ENCODE assay signal across 8 cellular contexts in the genomic region with DNA sequence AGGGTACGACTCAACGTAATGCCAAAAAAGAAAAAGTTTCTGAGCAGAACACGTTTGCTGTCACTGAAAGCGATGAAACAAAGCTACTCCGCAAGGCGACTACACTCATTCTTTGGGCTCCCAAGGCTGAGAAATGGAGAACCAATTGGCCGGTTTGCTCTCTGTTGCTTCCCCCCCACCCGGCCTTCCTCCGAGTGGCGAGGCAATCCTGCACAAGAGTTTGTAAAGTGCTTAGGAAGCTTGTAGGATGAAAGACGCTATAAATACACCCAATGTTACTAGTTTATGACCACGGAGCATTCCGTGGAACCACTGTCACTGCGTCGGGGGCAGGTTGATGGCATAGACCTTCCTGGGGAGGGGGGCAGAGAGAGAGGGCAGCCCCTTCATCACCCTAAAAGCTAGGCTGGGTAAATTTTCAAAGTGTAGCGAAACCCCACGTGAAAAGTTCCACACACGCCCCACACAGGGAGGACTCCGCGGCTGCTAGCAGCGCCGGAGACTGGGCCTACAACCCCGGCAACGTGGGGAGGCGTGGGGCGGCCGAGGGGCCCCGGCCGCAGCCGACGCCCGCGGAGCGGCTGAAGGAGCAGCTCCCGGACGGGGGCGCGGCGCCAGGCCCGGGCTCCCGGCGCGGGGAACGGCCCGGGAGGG. TPM values are rescaled to one million over a fixed set of nuclear protein-coding genes. Genes with fewer than 3 reads are reported as not detected.
DNase-seq lines count a peak whose midpoint lies in the region; ATAC-seq, FAIRE-seq and TF ChIP-seq lines count a peak whose summit lies in the region.

No MANE protein-coding gene starts in this region.

- H3K9me3 ChIP-seq in T-helper 17 cell (ENCODE audit: control insufficient read depth, low read length, poor library complexity, severe bottlenecking) (no peaks in the 10 kb centered on the region), colonic mucosa (no peaks in the 10 kb centered on the region), HepG2 (ENCODE audit: low read length) (no peaks in the 10 kb centered on the region)

- H4K20me1 ChIP-seq in HepG2 (ENCODE audit: insufficient read depth, low read length) = peaks cover 51% of the 10 kb centered on the region

- TF ChIP-seq CTCF in colonic mucosa (IDR thresholded peaks at IDR 0.05) = no peak
- TF ChIP-seq CTCF in HepG2 (CRISPR knock-in tag; IDR thresholded peaks at IDR 0.05) = no peak

- no peaks in the 10 kb centered on the region for H3K27me3 ChIP-seq in colonic mucosa
- no peaks in the 10 kb centered on the region; a peak in 1 of 5 replicates for H3K27me3 ChIP-seq in HepG2 (ENCODE audit: control insufficient read depth in 1 of 2, insufficient read depth in 2 of 2, low read length in 2 of 2)

- no peak for TF ChIP-seq RAD21 in HepG2 (CRISPR knock-in tag; IDR thresholded peaks at IDR 0.05)

- WGBS in HepG2 (ENCODE audit: low lambda C conversion rate) = 0% methylated on average over 19 of the region's 45 CpGs

- no peak for TF ChIP-seq POLR2A in HepG2 (IDR thresholded peaks at IDR 0.05; ENCODE audit: insufficient read depth in 1 of 2, low read depth in 2 of 2, low read length in 2 of 2)

- intact Hi-C loops in colonic mucosa (cut with DNase I) (no loop called here), HepG2 (cut with micrococcal nuclease; ENCODE audit: unreplicated experiment) (loop anchor here (5.0 to 10.0 kb wide), 2 partner anchors 62 to 589 kb away; no protein-coding TSS in a partner anchor)

- no peaks in the 10 kb centered on the region for H3K27me3 Mint-ChIP-seq in T-helper 17 cell

- H3K36me3 Mint-ChIP-seq in T-helper 17 cell (ENCODE audit: low read depth) = no peaks in the 10 kb centered on the region

- H3K36me3 ChIP-seq in colonic mucosa (no peaks in the 10 kb centered on the region), HepG2 (replicated peaks in 1 of 2; ENCODE audit: control insufficient read depth in 1 of 2, insufficient read depth in 2 of 2, low read length in 2 of 2) (peaks cover 0 to 3% of the 10 kb centered on the region in 2 experiments; a peak in 2 of 5 replicates)

- H3K4me2 ChIP-seq in HepG2 (ENCODE audit: low read depth, low read length) = peak overlapping the region; percentile 78

- peak overlapping the region; percentile 62 for H3K4me3 ChIP-seq in colonic mucosa
- H3K4me3 ChIP-seq in HepG2 (replicated peaks in 1 of 3; ENCODE audit: insufficient read depth in 1 of 3, low read depth in 2 of 3, low read length in 3 of 3) = peak overlapping the region; percentile 87 to 92 (median 89)

- H3K27ac ChIP-seq in colonic mucosa (peak overlapping the region; percentile 85), HepG2 (ENCODE audit: extremely low read length, insufficient read depth, low read length) (peak overlapping the region; percentile 49)

- no TSS peak for BruUV-seq in HepG2 (replicated peaks; lab: Mats Ljungman, UMichigan)

- H2AFZ ChIP-seq in HepG2 (ENCODE audit: low read length) = no peak overlapping the region

- H3K4me1 ChIP-seq in colonic mucosa (peaks cover 8% of the 10 kb centered on the region), HepG2 (ENCODE audit: insufficient read depth, low read length) (peaks cover 45% of the 10 kb centered on the region)

- POLR2A ChIA-PET in HepG2 (lab: Yijun Ruan, JAX) = interaction anchor here (1.4 to 1.5 kb wide), 2 partner anchors 10 to 20 kb away, joined by 3 to 4 read pairs; no protein-coding TSS in a partner anchor

- peak overlapping the region; percentile 97 for H3K4me3 Mint-ChIP-seq in T-helper 17 cell

- ATAC-seq in GM18502 (IDR thresholded peaks at IDR 0.05; ENCODE audit: poor library complexity, unreplicated experiment) (peak; percentile 5), HG03432 (IDR thresholded peaks at IDR 0.05; ENCODE audit: unreplicated experiment) (peak; percentile 1), T-helper 17 cell (no peak), HepG2 (no peak)

- in situ Hi-C loops in HepG2 (cut with HindIII; ENCODE audit: extremely low pct_ligation_motif_present, low pct_unique_long_range_greater_than_20kb) = no loop called here

- peak overlapping the region; percentile 88 for H3K27ac Mint-ChIP-seq in T-helper 17 cell

- CTCF ChIA-PET in HepG2 (lab: Yijun Ruan, JAX; ENCODE audit: low intra/inter-chr PET ratio, low total read pairs) = no interaction called here

- TF ChIP-seq EP300 in HepG2 (IDR thresholded peaks at IDR 0.05; ENCODE audit: low read depth in 2 of 2, low read length in 2 of 2) (no peak), HepG2 (CRISPR knock-in tag; IDR thresholded peaks at IDR 0.05; ENCODE audit: borderline replicate concordance) (no peak)

- H3K4me1 Mint-ChIP-seq in T-helper 17 cell = peaks cover 24% of the 10 kb centered on the region

- DNase-seq in A172 (ENCODE audit: low spot score) (peak; percentile 22), T-helper 17 cell (peak in 1 of 3 donors; percentile 10), colonic mucosa (peak; percentile 51), HepG2 (ENCODE audit: low spot score) (peak; percentile 34), DMS153 treated with DMSO at 0.1 percent for 48 hours (lab: John Stamatoyannopoulos, UW; ENCODE audit: unreplicated experiment) (no peak)
- DNase-seq in stimulated activated naive CD4-positive, alpha-beta T cell (lab: John Stamatoyannopoulos, UW) = peak in 5 of 6 experiments; percentile 16 to 41 (median 32)

- peaks cover 55% of the 10 kb centered on the region for H3K79me2 ChIP-seq in HepG2 (ENCODE audit: insufficient read depth, low read length)

- no peak for FAIRE-seq in HepG2 (lab: Jason Lieb, UNC)

- H3K9ac ChIP-seq in colonic mucosa (ENCODE audit: low read depth in 2 of 2, low read length in 2 of 2) = peak overlapping the region; percentile 82 to 96
- H3K9ac ChIP-seq in HepG2 (ENCODE audit: insufficient read depth, low read depth, low read length) = peak overlapping the region; percentile 94

TF ChIP-seq in HepG2, 621 proteins besides CTCF, POLR2A, EP300 and RAD21 (continues in another document):
- 0 out of 2 replicates have a peak, but pooled peaks have one; percentile 9 for TF ChIP-seq ZNF780A (CRISPR knock-in tag; IDR thresholded peaks at IDR 0.05)
- 0 out of 2 replicates have a peak, but pooled peaks have one; percentile 42 for TF ChIP-seq ZNF572 (CRISPR knock-in tag; IDR thresholded peaks at IDR 0.05)
- TF ChIP-seq, protein P1, sequence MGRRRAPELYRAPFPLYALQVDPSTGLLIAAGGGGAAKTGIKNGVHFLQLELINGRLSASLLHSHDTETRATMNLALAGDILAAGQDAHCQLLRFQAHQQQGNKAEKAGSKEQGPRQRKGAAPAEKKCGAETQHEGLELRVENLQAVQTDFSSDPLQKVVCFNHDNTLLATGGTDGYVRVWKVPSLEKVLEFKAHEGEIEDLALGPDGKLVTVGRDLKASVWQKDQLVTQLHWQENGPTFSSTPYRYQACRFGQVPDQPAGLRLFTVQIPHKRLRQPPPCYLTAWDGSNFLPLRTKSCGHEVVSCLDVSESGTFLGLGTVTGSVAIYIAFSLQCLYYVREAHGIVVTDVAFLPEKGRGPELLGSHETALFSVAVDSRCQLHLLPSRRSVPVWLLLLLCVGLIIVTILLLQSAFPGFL (CRISPR knock-in tag; IDR thresholded peaks at IDR 0.05) = no peak
- TF ChIP-seq ZNF670 (CRISPR knock-in tag; IDR thresholded peaks at IDR 0.05; ENCODE audit: borderline replicate concordance) = peak; percentile 54; the same call in 1 of the 2 replicates
- no peak for TF ChIP-seq FOXJ3 (CRISPR knock-in tag; IDR thresholded peaks at IDR 0.05; ENCODE audit: borderline replicate concordance)
- TF ChIP-seq ZNF773 (CRISPR knock-in tag; IDR thresholded peaks at IDR 0.05; ENCODE audit: borderline replicate concordance) = no peak
- TF ChIP-seq ZNF850 (CRISPR knock-in tag; conservative IDR thresholded peaks at IDR 0.05) = 0 out of 2 replicates have a peak, but pooled peaks have one; percentile 30
- TF ChIP-seq ARID2 (CRISPR knock-in tag; IDR thresholded peaks at IDR 0.05; ENCODE audit: borderline replicate concordance) = peak; percentile 65; the same call in 1 of the 2 replicates
- TF ChIP-seq, protein P2, sequence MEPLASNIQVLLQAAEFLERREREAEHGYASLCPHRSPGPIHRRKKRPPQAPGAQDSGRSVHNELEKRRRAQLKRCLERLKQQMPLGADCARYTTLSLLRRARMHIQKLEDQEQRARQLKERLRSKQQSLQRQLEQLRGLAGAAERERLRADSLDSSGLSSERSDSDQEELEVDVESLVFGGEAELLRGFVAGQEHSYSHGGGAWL (CRISPR knock-in tag; IDR thresholded peaks at IDR 0.05) = peak; percentile 46; the same call in 1 of the 2 replicates
- no peak for TF ChIP-seq ZNF766 (CRISPR knock-in tag; IDR thresholded peaks at IDR 0.05; ENCODE audit: borderline replicate concordance)
- peak; percentile 25; the same call in 1 of the 2 replicates for TF ChIP-seq ZNF605 (CRISPR knock-in tag; IDR thresholded peaks at IDR 0.05)

RNA-seq across cellular contexts. Expression of gene CUL3, which starts 0.9 kb away (rescaled TPM):
- 80.2 and 114 TPM in 2 replicates for total RNA-seq in A172 (2014; rRNA removed; shearing (Covaris generic))
- 10 to 100 TPM; 94.8 to 99.7 TPM for total RNA-seq in T-helper 17 cell
- total RNA-seq in colonic mucosa = 10 to 100 TPM; 83.9 to 88.3 TPM
- 62.3 and 97.3 TPM in 2 replicates for total RNA-seq in HepG2 (2016; rRNA removed; fragmentation: Illumina TruSeq; extraction: Trizol)
- 35.1 and 39.9 TPM in 2 replicates for total RNA-seq in HepG2 (2016; cell fraction: cytosol; rRNA removed; fragmentation: Illumina TruSeq; extraction: Trizol; ENCODE audit: low read depth)
- 64.0 and 93.3 TPM in 2 replicates for total RNA-seq in HepG2 (2016; cell fraction: insoluble cytoplasmic fraction; rRNA removed; fragmentation: Illumina TruSeq; extraction: Trizol)
- total RNA-seq in HepG2 (2016; cell fraction: membrane; rRNA removed; fragmentation: Illumina TruSeq; extraction: Trizol) = 46.5 and 50.3 TPM in 2 replicates
- 67.7 and 80.9 TPM in 2 replicates for total RNA-seq in HepG2 (2016; cell fraction: nucleus; rRNA removed; fragmentation: Illumina TruSeq; extraction: Trizol)
- 27.3 and 33.2 TPM in 2 replicates for polyA plus RNA-seq in HepG2 (2011; rRNA removed)
- 12.3 and 22.5 TPM in 2 replicates for polyA plus RNA-seq in HepG2 (2011; cell fraction: cytosol; rRNA removed)
- polyA plus RNA-seq in HepG2 (2011; cell fraction: nucleus; rRNA removed) = 15.4 and 17.4 TPM in 2 replicates
- polyA plus RNA-seq in HepG2 (2012) = 61.7 and 67.8 TPM in 2 replicates
- polyA plus RNA-seq in HepG2 (2016; cell fraction: cytosol; fragmentation: Illumina TruSeq; extraction: Trizol; ENCODE audit: low read depth) = 14.7 and 15.9 TPM in 2 replicates
- polyA plus RNA-seq in HepG2 (2016; cell fraction: insoluble cytoplasmic fraction; fragmentation: Illumina TruSeq; extraction: Trizol; ENCODE audit: low read depth) = 98.0 and 99.0 TPM in 2 replicates
- 35.4 and 37.2 TPM in 2 replicates for polyA plus RNA-seq in HepG2 (2016; cell fraction: membrane; fragmentation: Illumina TruSeq; extraction: Trizol; ENCODE audit: low read depth)
- polyA plus RNA-seq in HepG2 (2016; cell fraction: nucleus; fragmentation: Illumina TruSeq; extraction: Trizol; ENCODE audit: insufficient read depth, low read depth) = 70.5 and 77.2 TPM in 2 replicates
- 24.4 and 24.7 TPM in 2 replicates for polyA minus RNA-seq in HepG2 (2011; rRNA and poly(A)+ RNA removed; ENCODE audit: low replicate concordance)
- 32.1 and 40.2 TPM in 2 replicates for polyA minus RNA-seq in HepG2 (2011; cell fraction: cytosol; rRNA and poly(A)+ RNA removed)
- 133 and 141 TPM in 2 replicates for polyA minus RNA-seq in HepG2 (2011; cell fraction: nucleus; rRNA and poly(A)+ RNA removed)

Comparison
In these comparisons a context has a peak if more than half of its experiments do, and no peak if none do; other contexts are left out.
1. ATAC-seq: peak in GM18502 (single experiment) and HG03432 (single experiment); none in T-helper 17 cell (single experiment) and HepG2 (single experiment).